Comparison of ENCODE assay signal across 1 cellular context in genomic region chr16:77592021-77592420, GRCh38.
TF ChIP-seq lines count a peak whose summit lies in the region.

No MANE protein-coding gene starts in this region.

TF ChIP-seq in WTC11, 78 proteins besides CTCF, POLR2A, EP300 and RAD21:
- TF ChIP-seq ARID4B (CRISPR knock-in tag; IDR thresholded peaks at IDR 0.05; ENCODE audit: borderline replicate concordance) = no peak
- TF ChIP-seq AFF4 (CRISPR knock-in tag; IDR thresholded peaks at IDR 0.05; ENCODE audit: borderline replicate concordance) = no peak
- TF ChIP-seq TP53 (CRISPR knock-in tag; IDR thresholded peaks at IDR 0.05) = no peak
- TF ChIP-seq MYBL2 (CRISPR knock-in tag; IDR thresholded peaks at IDR 0.05) = no peak
- 0 out of 2 replicates have a peak, but pooled peaks have one; percentile 35 for TF ChIP-seq PRDM15 (CRISPR knock-in tag; IDR thresholded peaks at IDR 0.05)
- no peak for TF ChIP-seq KAT7 (CRISPR knock-in tag; IDR thresholded peaks at IDR 0.05; ENCODE audit: borderline replicate concordance)
- no peak for TF ChIP-seq RELA (CRISPR knock-in tag; IDR thresholded peaks at IDR 0.05; ENCODE audit: borderline replicate concordance)
- no peak for TF ChIP-seq ATF6 (CRISPR knock-in tag; IDR thresholded peaks at IDR 0.05)
